In the genomic region with DNA sequence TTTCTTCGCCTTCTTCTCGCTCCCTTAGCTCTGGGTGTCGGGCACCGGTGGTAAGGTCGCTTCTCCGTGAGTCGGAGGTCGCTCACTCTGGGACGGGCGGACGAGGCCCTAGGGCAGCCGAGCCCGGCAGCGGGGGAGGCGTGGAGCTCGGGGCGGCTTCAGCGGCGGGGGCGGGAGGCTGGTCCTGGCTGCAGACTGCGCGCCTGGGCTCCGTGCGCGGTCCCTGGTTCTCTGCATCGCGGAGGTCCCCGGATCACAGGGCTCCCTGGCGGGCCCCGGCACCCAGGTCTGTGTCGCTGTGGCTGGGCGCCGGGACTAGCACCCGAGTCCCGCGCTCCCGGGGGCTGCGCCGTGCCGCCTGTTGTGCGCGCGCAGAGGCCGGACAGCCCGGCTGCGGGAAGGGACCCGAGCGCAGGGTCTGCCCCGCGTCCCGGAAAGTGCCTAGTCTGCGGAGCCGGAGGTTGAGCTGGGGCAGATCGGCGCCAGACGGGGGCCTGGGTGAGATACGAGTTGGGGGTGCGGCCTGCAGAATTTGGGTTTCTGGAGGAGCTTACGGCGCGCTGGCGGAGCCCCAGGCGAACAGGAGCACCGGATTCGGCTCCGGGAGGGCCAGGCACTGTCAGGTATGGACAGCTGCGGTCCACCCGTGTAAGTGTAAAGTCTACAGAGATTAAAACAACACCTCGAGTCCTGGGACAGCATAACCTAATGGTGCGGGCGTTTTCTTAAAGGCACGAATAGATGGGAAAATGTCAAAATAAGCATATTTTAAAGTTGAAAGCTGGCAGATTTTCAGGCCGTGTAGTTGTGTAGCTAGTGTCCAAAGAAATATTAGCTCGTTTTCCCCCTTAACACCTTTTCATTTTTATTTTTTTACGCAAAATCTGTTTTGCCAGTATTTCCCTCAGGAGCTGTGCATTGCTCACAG, we compare ENCODE assay signal across 1 cellular context.
TF ChIP-seq lines count a peak whose summit lies in the region.

No MANE protein-coding gene starts in this region.

TF ChIP-seq in HCT116, 20 proteins besides CTCF, POLR2A, EP300 and RAD21 (continued from another document):
- TF ChIP-seq, protein P1, sequence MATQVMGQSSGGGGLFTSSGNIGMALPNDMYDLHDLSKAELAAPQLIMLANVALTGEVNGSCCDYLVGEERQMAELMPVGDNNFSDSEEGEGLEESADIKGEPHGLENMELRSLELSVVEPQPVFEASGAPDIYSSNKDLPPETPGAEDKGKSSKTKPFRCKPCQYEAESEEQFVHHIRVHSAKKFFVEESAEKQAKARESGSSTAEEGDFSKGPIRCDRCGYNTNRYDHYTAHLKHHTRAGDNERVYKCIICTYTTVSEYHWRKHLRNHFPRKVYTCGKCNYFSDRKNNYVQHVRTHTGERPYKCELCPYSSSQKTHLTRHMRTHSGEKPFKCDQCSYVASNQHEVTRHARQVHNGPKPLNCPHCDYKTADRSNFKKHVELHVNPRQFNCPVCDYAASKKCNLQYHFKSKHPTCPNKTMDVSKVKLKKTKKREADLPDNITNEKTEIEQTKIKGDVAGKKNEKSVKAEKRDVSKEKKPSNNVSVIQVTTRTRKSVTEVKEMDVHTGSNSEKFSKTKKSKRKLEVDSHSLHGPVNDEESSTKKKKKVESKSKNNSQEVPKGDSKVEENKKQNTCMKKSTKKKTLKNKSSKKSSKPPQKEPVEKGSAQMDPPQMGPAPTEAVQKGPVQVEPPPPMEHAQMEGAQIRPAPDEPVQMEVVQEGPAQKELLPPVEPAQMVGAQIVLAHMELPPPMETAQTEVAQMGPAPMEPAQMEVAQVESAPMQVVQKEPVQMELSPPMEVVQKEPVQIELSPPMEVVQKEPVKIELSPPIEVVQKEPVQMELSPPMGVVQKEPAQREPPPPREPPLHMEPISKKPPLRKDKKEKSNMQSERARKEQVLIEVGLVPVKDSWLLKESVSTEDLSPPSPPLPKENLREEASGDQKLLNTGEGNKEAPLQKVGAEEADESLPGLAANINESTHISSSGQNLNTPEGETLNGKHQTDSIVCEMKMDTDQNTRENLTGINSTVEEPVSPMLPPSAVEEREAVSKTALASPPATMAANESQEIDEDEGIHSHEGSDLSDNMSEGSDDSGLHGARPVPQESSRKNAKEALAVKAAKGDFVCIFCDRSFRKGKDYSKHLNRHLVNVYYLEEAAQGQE (IDR thresholded peaks at IDR 0.05; ENCODE audit: low read depth), result no peak
- TF ChIP-seq FOSL1 (IDR thresholded peaks at IDR 0.05; ENCODE audit: low read depth) (no peak), SIN3A (IDR thresholded peaks at IDR 0.05; ENCODE audit: low read depth) (no peak), CBX3 (IDR thresholded peaks at IDR 0.05; ENCODE audit: low read depth) (no peak), EZH2 (IDR thresholded peaks at IDR 0.05) (no peak), CEBPB (IDR thresholded peaks at IDR 0.05; ENCODE audit: low read depth) (no peak)
